Comparison of ENCODE assay signal across 27 cellular contexts in the genomic region with DNA sequence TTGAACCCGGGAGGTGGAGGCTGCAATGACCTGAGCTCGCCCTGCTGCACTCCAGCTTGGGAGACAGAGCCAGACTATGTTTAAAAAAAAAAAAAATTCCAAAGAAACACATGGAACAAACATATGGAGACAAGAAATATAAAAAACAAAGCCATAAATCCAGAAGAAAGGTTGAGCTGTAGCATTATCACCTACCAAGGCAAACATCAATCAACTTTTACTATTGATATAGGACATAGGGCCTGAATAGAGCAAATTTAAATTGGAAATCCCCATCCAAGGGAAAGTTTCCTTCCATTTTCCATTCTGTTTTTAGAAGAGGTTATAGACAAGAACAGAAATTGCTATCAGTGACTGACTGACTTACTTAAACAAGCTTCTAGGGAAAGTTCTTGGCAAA.
"Had no signal": no experiment of that assay in that cellular context is flagged by ENCODE, and none has a peak within 500 bp of the region (broad histone marks: within the 10 kb centered on the region; RNA-seq: fewer than 3 reads in every experiment).

No MANE protein-coding gene starts in this region.

- H3K4me3 Mint-ChIP-seq: naive thymus-derived CD4-positive, alpha-beta T cell; natural killer cell; nephron; neural progenitor cell; stimulated activated effector memory CD8-positive, alpha-beta T cell treated with anti-CD3 and anti-CD28 coated beads, Interleukin-12 subunit alpha, Interleukin-12 subunit beta, amount 100 ng/mL, for 72 hours; stimulated activated naive B cell treated with anti-CD40 and anti-IgM and Interleukin-4, amounts not matched to agents 10 μg/mL and 1 μg/mL and 100 μg/mL, for 72 hours; stimulated activated naive CD8-positive, alpha-beta T cell treated with anti-CD3 and anti-CD28 coated beads, Interleukin-15, Interleukin-2, amounts not matched to agents 100 ng/mL and 50 ng/mL, for 24 hours; type B pancreatic cell had no signal

- H3K9me3 Mint-ChIP-seq: natural killer cell; stimulated activated effector memory CD8-positive, alpha-beta T cell treated with anti-CD3 and anti-CD28 coated beads, Interleukin-12 subunit alpha, Interleukin-12 subunit beta, amount 100 ng/mL, for 72 hours; type B pancreatic cell had no signal

- H3K36me3 Mint-ChIP-seq: natural killer cell; stimulated activated effector memory CD8-positive, alpha-beta T cell treated with anti-CD3 and anti-CD28 coated beads, Interleukin-12 subunit alpha, Interleukin-12 subunit beta, amount 100 ng/mL, for 72 hours had no signal

- H3K9me3 ChIP-seq: pancreas, prostate gland, right atrium auricular region, right lobe of liver, sigmoid colon, stomach, thoracic aorta, thyroid gland, tibial nerve, upper lobe of right lung, uterus had no signal

- ATAC-seq: naive thymus-derived CD4-positive, alpha-beta T cell; natural killer cell; right lobe of liver; stimulated activated effector memory CD8-positive, alpha-beta T cell treated with anti-CD3 and anti-CD28 coated beads, Interleukin-12 subunit alpha, Interleukin-12 subunit beta, amount 100 ng/mL, for 72 hours; stimulated activated naive B cell treated with anti-CD40 and anti-IgM and Interleukin-4, amounts not matched to agents 10 μg/mL and 1 μg/mL and 100 μg/mL, for 72 hours; upper lobe of right lung had no signal

- H3K4me1 ChIP-seq: neural progenitor cell, prostate gland, right atrium auricular region, right lobe of liver, sigmoid colon, uterus had no signal

- H3K27ac Mint-ChIP-seq: naive thymus-derived CD4-positive, alpha-beta T cell; natural killer cell; nephron; neural progenitor cell; stimulated activated effector memory CD8-positive, alpha-beta T cell treated with anti-CD3 and anti-CD28 coated beads, Interleukin-12 subunit alpha, Interleukin-12 subunit beta, amount 100 ng/mL, for 72 hours; stimulated activated naive B cell treated with anti-CD40 and anti-IgM and Interleukin-4, amounts not matched to agents 10 μg/mL and 1 μg/mL and 100 μg/mL, for 72 hours; stimulated activated naive CD8-positive, alpha-beta T cell treated with anti-CD3 and anti-CD28 coated beads, Interleukin-15, Interleukin-2, amounts not matched to agents 100 ng/mL and 50 ng/mL, for 24 hours; type B pancreatic cell had no signal

- H3K36me3 ChIP-seq: neural progenitor cell, pancreas, prostate gland, right atrium auricular region, right lobe of liver, sigmoid colon, stomach, thoracic aorta, thyroid gland, tibial nerve, upper lobe of right lung, uterus had no signal

- H3K27me3 Mint-ChIP-seq: naive thymus-derived CD4-positive, alpha-beta T cell; stimulated activated naive B cell treated with anti-CD40 and anti-IgM and Interleukin-4, amounts not matched to agents 10 μg/mL and 1 μg/mL and 100 μg/mL, for 72 hours; stimulated activated naive CD8-positive, alpha-beta T cell treated with anti-CD3 and anti-CD28 coated beads, Interleukin-15, Interleukin-2, amounts not matched to agents 100 ng/mL and 50 ng/mL, for 24 hours; type B pancreatic cell had no signal

- H3K27me3 ChIP-seq: neural progenitor cell, pancreas, right atrium auricular region, right lobe of liver, sigmoid colon, stomach, thyroid gland, tibial nerve, upper lobe of right lung, uterus had no signal

- H3K4me3 ChIP-seq: neural progenitor cell, pancreas, prostate gland, right atrium auricular region, right lobe of liver, sigmoid colon, stomach, thoracic aorta, thyroid gland, tibial nerve, upper lobe of right lung, uterus had no signal

- DNase-seq: naive thymus-derived CD4-positive, alpha-beta T cell; natural killer cell; nucleus accumbens; pancreas; retina; right lobe of liver; sigmoid colon; small intestine; stimulated activated CD4-positive, alpha-beta T cell treated with anti-CD3 and anti-CD28 coated beads, Interleukin-15, amount 100 ng/mL, for 24 hours; stimulated activated CD4-positive, alpha-beta T cell treated with anti-CD3 and anti-CD28 coated beads, Interleukin-2, amount 100 ng/mL, for 24 hours; stimulated activated CD4-positive, alpha-beta T cell treated with anti-CD3 and anti-CD28 coated beads, Interleukin-2, amount 100 ng/mL, for 48 hours; stimulated activated CD4-positive, alpha-beta T cell treated with anti-CD3 and anti-CD28 coated beads, Interleukin-4, amount 100 ng/mL, for 24 hours; stimulated activated naive B cell treated with anti-CD40 and anti-IgM and Interleukin-4, amounts not matched to agents 10 μg/mL and 1 μg/mL and 100 μg/mL, for 72 hours; stimulated activated naive CD4-positive, alpha-beta T cell treated with Interleukin-2 at 50 U/mL for 16 hours; stomach; thyroid gland; upper lobe of right lung; uterus had no signal

- H3K27ac ChIP-seq: neural progenitor cell, pancreas, prostate gland, right atrium auricular region, right lobe of liver, sigmoid colon, stomach, thoracic aorta, thyroid gland, tibial nerve, upper lobe of right lung, uterus had no signal
